ENCODE assay signal across 1 cellular context in genomic region chr9:129879103-129879699, GRCh38.
TF ChIP-seq lines count a peak whose summit lies in the region.

No MANE protein-coding gene starts in this region.

TF ChIP-seq in K562, 482 proteins besides CTCF, POLR2A, EP300 and RAD21 (continued from another document and continues in another):
- TF ChIP-seq CLOCK (CRISPR knock-in tag; IDR thresholded peaks at IDR 0.05; ENCODE audit: borderline replicate concordance), result 0 out of 2 replicates have a peak, but pooled peaks have one; percentile 47
- peak; percentile 98 to 99 for TF ChIP-seq RCOR1 (IDR thresholded peaks at IDR 0.05; ENCODE audit: borderline replicate concordance in 1 of 2, low read depth in 2 of 2, low read length in 2 of 2)
- peak; percentile 96 for TF ChIP-seq NEUROD1 (IDR thresholded peaks at IDR 0.05; ENCODE audit: borderline replicate concordance, low read depth, low read length, partially characterized antibody)
- peak; percentile 65; the same call in 1 of the 2 replicates for TF ChIP-seq PYGO2 (tag; IDR thresholded peaks at IDR 0.05)
- TF ChIP-seq, protein P1, sequence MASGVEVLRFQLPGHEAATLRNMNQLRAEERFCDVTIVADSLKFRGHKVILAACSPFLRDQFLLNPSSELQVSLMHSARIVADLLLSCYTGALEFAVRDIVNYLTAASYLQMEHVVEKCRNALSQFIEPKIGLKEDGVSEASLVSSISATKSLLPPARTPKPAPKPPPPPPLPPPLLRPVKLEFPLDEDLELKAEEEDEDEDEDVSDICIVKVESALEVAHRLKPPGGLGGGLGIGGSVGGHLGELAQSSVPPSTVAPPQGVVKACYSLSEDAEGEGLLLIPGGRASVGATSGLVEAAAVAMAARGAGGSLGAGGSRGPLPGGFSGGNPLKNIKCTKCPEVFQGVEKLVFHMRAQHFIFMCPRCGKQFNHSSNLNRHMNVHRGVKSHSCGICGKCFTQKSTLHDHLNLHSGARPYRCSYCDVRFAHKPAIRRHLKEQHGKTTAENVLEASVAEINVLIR (CRISPR knock-in tag; IDR thresholded peaks at IDR 0.05), result 0 out of 2 replicates have a peak, but pooled peaks have one; percentile 1
- TF ChIP-seq ZBTB17 (CRISPR knock-in tag; IDR thresholded peaks at IDR 0.05), result peak; percentile 83; the same call in 1 of the 2 replicates
- TF ChIP-seq ZNF655 (CRISPR knock-in tag; IDR thresholded peaks at IDR 0.05), result no peak
- TF ChIP-seq SMAD1 (IDR thresholded peaks at IDR 0.05; ENCODE audit: low read depth, low read length, partially characterized antibody), result peak; percentile 72
- 0 out of 2 replicates have a peak, but pooled peaks have one; percentile 1 for TF ChIP-seq ZNF23 (CRISPR knock-in tag; IDR thresholded peaks at IDR 0.05)
- TF ChIP-seq KLF1 (tag; IDR thresholded peaks at IDR 0.05), result peak; percentile 10; the same call in 1 of the 2 replicates
- 0 out of 2 replicates have a peak, but pooled peaks have one; percentile 33 for TF ChIP-seq RFX5 (IDR thresholded peaks at IDR 0.05; ENCODE audit: low read depth, low read length)
- peak; percentile 15; the same call in 1 of the 2 replicates for TF ChIP-seq BCL6 (CRISPR knock-in tag; IDR thresholded peaks at IDR 0.05)
- peak; percentile 98 for TF ChIP-seq KLF13 (tag; IDR thresholded peaks at IDR 0.05; ENCODE audit: borderline replicate concordance, low read depth)
- TF ChIP-seq RBBP5 (IDR thresholded peaks at IDR 0.05; ENCODE audit: borderline replicate concordance, insufficient read depth, low read length, poor library complexity, severe bottlenecking), result peak; percentile 59
- no peak for TF ChIP-seq DIDO1 (tag; IDR thresholded peaks at IDR 0.05; ENCODE audit: low read depth)
- TF ChIP-seq, protein P2, sequence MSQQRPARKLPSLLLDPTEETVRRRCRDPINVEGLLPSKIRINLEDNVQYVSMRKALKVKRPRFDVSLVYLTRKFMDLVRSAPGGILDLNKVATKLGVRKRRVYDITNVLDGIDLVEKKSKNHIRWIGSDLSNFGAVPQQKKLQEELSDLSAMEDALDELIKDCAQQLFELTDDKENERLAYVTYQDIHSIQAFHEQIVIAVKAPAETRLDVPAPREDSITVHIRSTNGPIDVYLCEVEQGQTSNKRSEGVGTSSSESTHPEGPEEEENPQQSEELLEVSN (IDR thresholded peaks at IDR 0.05; ENCODE audit: borderline replicate concordance in 1 of 2, extremely low read depth in 1 of 2, insufficient read depth in 1 of 2, insufficient read length in 1 of 2, low read depth in 1 of 2, low read length in 1 of 2, poor library complexity in 1 of 2, severe bottlenecking in 1 of 2), result peak; percentile 34 to 68
- peak; percentile 31; the same call in 1 of the 2 replicates for TF ChIP-seq SMC3 (conservative IDR thresholded peaks at IDR 0.05; ENCODE audit: insufficient read depth, low read depth, low read length)
- TF ChIP-seq, protein P3, sequence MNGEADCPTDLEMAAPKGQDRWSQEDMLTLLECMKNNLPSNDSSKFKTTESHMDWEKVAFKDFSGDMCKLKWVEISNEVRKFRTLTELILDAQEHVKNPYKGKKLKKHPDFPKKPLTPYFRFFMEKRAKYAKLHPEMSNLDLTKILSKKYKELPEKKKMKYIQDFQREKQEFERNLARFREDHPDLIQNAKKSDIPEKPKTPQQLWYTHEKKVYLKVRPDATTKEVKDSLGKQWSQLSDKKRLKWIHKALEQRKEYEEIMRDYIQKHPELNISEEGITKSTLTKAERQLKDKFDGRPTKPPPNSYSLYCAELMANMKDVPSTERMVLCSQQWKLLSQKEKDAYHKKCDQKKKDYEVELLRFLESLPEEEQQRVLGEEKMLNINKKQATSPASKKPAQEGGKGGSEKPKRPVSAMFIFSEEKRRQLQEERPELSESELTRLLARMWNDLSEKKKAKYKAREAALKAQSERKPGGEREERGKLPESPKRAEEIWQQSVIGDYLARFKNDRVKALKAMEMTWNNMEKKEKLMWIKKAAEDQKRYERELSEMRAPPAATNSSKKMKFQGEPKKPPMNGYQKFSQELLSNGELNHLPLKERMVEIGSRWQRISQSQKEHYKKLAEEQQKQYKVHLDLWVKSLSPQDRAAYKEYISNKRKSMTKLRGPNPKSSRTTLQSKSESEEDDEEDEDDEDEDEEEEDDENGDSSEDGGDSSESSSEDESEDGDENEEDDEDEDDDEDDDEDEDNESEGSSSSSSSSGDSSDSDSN (IDR thresholded peaks at IDR 0.05; ENCODE audit: borderline replicate concordance in 1 of 2, low read depth in 2 of 2, low read length in 2 of 2), result peak in 1 of 2 experiments; percentile 71; a peak in 2 of 4 replicates
- peak; percentile 92 for TF ChIP-seq ELF4 (CRISPR knock-in tag; IDR thresholded peaks at IDR 0.05)
- peak in 1 of 3 experiments; percentile 69 for TF ChIP-seq YY1 (IDR thresholded peaks at IDR 0.05; ENCODE audit: borderline replicate concordance in 1 of 3, control insufficient read depth in 1 of 3, extremely low read depth in 1 of 3, insufficient read depth in 3 of 3, insufficient read length in 1 of 3, insufficient replicate concordance in 2 of 3, low read depth in 1 of 3, low read length in 2 of 3)
- TF ChIP-seq MAZ (CRISPR knock-in tag; conservative IDR thresholded peaks at IDR 0.05 in 1 of 2, IDR thresholded peaks at IDR 0.05 in 1 of 2), result peak in 1 of 2 experiments; percentile 93; a peak in 1 of 4 replicates
- TF ChIP-seq HNRNPH1 (optimal IDR thresholded peaks at IDR 0.05; ENCODE audit: low read depth, low read length), result no peak
- peak; percentile 56 for TF ChIP-seq ZNF384 (IDR thresholded peaks at IDR 0.05; ENCODE audit: low read depth, low read length)
- peak; percentile 93 for TF ChIP-seq BHLHE40 (IDR thresholded peaks at IDR 0.05; ENCODE audit: low read length)
- TF ChIP-seq SPI1 (IDR thresholded peaks at IDR 0.05; ENCODE audit: borderline replicate concordance, low read depth, low read length), result peak; percentile 87
- peak; percentile 92 for TF ChIP-seq MYC (IDR thresholded peaks at IDR 0.05; ENCODE audit: low read depth, low read length)
- TF ChIP-seq MYC (CRISPR knock-in tag; IDR thresholded peaks at IDR 0.05; ENCODE audit: borderline replicate concordance, low read depth), result 0 out of 2 replicates have a peak, but pooled peaks have one; percentile 12
- TF ChIP-seq HNRNPL (IDR thresholded peaks at IDR 0.05; ENCODE audit: low read depth, low read length), result peak; percentile 7; the same call in 1 of the 2 replicates
- peak; percentile 81 for TF ChIP-seq TBP (optimal IDR thresholded peaks at IDR 0.05; ENCODE audit: low read depth, low read length)
- TF ChIP-seq SRSF1 (IDR thresholded peaks at IDR 0.05; ENCODE audit: low read depth, low read length), result no peak
- peak; percentile 79; the same call in 1 of the 2 replicates for TF ChIP-seq JUN (IDR thresholded peaks at IDR 0.05; ENCODE audit: borderline replicate concordance, low read depth, low read length)
- TF ChIP-seq JUN (CRISPR knock-in tag; IDR thresholded peaks at IDR 0.05; ENCODE audit: borderline replicate concordance), result no peak
- TF ChIP-seq, protein P4, sequence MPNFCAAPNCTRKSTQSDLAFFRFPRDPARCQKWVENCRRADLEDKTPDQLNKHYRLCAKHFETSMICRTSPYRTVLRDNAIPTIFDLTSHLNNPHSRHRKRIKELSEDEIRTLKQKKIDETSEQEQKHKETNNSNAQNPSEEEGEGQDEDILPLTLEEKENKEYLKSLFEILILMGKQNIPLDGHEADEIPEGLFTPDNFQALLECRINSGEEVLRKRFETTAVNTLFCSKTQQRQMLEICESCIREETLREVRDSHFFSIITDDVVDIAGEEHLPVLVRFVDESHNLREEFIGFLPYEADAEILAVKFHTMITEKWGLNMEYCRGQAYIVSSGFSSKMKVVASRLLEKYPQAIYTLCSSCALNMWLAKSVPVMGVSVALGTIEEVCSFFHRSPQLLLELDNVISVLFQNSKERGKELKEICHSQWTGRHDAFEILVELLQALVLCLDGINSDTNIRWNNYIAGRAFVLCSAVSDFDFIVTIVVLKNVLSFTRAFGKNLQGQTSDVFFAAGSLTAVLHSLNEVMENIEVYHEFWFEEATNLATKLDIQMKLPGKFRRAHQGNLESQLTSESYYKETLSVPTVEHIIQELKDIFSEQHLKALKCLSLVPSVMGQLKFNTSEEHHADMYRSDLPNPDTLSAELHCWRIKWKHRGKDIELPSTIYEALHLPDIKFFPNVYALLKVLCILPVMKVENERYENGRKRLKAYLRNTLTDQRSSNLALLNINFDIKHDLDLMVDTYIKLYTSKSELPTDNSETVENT (CRISPR knock-in tag; IDR thresholded peaks at IDR 0.05), result peak; percentile 87
- TF ChIP-seq, protein P5, sequence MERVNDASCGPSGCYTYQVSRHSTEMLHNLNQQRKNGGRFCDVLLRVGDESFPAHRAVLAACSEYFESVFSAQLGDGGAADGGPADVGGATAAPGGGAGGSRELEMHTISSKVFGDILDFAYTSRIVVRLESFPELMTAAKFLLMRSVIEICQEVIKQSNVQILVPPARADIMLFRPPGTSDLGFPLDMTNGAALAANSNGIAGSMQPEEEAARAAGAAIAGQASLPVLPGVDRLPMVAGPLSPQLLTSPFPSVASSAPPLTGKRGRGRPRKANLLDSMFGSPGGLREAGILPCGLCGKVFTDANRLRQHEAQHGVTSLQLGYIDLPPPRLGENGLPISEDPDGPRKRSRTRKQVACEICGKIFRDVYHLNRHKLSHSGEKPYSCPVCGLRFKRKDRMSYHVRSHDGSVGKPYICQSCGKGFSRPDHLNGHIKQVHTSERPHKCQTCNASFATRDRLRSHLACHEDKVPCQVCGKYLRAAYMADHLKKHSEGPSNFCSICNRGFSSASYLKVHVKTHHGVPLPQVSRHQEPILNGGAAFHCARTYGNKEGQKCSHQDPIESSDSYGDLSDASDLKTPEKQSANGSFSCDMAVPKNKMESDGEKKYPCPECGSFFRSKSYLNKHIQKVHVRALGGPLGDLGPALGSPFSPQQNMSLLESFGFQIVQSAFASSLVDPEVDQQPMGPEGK (CRISPR knock-in tag; IDR thresholded peaks at IDR 0.05; ENCODE audit: borderline replicate concordance), result no peak
- TF ChIP-seq, protein P6, sequence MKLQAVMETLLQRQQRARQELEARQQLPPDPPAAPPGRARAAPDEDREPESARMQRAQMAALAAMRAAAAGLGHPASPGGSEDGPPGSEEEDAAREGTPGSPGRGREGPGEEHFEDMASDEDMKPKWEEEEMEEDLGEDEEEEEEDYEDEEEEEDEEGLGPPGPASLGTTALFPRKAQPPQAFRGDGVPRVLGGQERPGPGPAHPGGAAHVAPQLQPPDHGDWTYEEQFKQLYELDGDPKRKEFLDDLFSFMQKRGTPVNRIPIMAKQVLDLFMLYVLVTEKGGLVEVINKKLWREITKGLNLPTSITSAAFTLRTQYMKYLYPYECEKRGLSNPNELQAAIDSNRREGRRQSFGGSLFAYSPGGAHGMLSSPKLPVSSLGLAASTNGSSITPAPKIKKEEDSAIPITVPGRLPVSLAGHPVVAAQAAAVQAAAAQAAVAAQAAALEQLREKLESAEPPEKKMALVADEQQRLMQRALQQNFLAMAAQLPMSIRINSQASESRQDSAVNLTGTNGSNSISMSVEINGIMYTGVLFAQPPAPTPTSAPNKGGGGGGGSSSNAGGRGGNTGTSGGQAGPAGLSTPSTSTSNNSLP (IDR thresholded peaks at IDR 0.05; ENCODE audit: borderline replicate concordance, low read depth, low read length), result peak; percentile 68; the same call in 1 of the 2 replicates
